Comparison of ENCODE assay signal across 1 cellular context in genomic region chr16:2006317-2006716, GRCh38.
TF ChIP-seq lines count a peak whose summit lies in the region.

No MANE protein-coding gene starts in this region.

TF ChIP-seq in K562, 482 proteins besides CTCF, POLR2A, EP300 and RAD21:
- TF ChIP-seq CHD7 (IDR thresholded peaks at IDR 0.05; ENCODE audit: low read depth, low read length): no peak
- TF ChIP-seq ZNF384 (IDR thresholded peaks at IDR 0.05; ENCODE audit: low read depth, low read length): no peak
- no peak for TF ChIP-seq NFYB (IDR thresholded peaks at IDR 0.05; ENCODE audit: extremely low read depth, insufficient read length)
- 0 out of 2 replicates have a peak, but pooled peaks have one; percentile 1 for TF ChIP-seq POLR2AphosphoS5 (IDR thresholded peaks at IDR 0.05; ENCODE audit: control insufficient read depth, insufficient read depth, low read depth, low read length)
